20 cellular contexts compared by ENCODE assay signal in genomic region chr12:123598522-123598921, GRCh38. TPM values are rescaled to one million over a fixed set of nuclear protein-coding genes. Genes with fewer than 3 reads are reported as not detected.
DNase-seq lines count a peak whose midpoint lies in the region; ATAC-seq, FAIRE-seq and TF ChIP-seq lines count a peak whose summit lies in the region.
"Had no signal": no experiment of that assay in that cellular context is flagged by ENCODE, and none has a peak within 500 bp of the region (broad histone marks: within the 10 kb centered on the region; RNA-seq: fewer than 3 reads in every experiment).

No MANE protein-coding gene starts in this region.

- H3K4me1 ChIP-seq in OCI-LY1 (ENCODE audit: insufficient read depth, low read length, severe bottlenecking) (peaks cover 17% of the 10 kb centered on the region), GM12878 (ENCODE audit: control insufficient read depth, insufficient read depth, low read length) (peaks cover 4% of the 10 kb centered on the region; the same call in 1 of the 2 replicates), upper lobe of right lung (peaks cover 9% of the 10 kb centered on the region)

- SMC1A ChIA-PET in GM12878 (lab: Charles Lee; ENCODE audit: uncharacterized antibody, unreplicated experiment): interaction anchor here (0.7 to 0.9 kb wide), 2 partner anchors 21 to 233 kb away, joined by 3 read pairs; no protein-coding TSS in a partner anchor

- H4K20me1 ChIP-seq in OCI-LY1 (ENCODE audit: insufficient read depth, low read length) (no peaks in the 10 kb centered on the region), GM12878 (ENCODE audit: control insufficient read depth, insufficient read depth) (no peaks in the 10 kb centered on the region)

- RAD21 ChIA-PET in GM12878 (lab: Charles Lee; ENCODE audit: unreplicated experiment): interaction anchor here (1.2 kb wide), 1 partner anchor 14 kb away, joined by 4 read pairs; the partner anchor contains the start of gene TMED2

- H3K36me3 Mint-ChIP-seq in activated naive CD8-positive, alpha-beta T cell treated with anti-CD3 and anti-CD28 coated beads, Interleukin-2, amount 50 U/mL, for 24 hours (ENCODE audit: low read depth): peaks cover 36% of the 10 kb centered on the region
- peaks cover 32% of the 10 kb centered on the region for H3K36me3 Mint-ChIP-seq in activated naive CD8-positive, alpha-beta T cell treated with anti-CD3 and anti-CD28 coated beads for 36 hours

- CTCF ChIA-PET in GM12878 (lab: Yijun Ruan, JAX): interaction anchor here (1.0 to 1.1 kb wide), 2 partner anchors 12 to 15 kb away, joined by 3 read pairs; partner anchors contain the start of gene TMED2

- intact Hi-C loops in GM12878 (cut with micrococcal nuclease; ENCODE audit: unreplicated experiment): no loop called here
- intact Hi-C loops in upper lobe of right lung (cut with DNase I): no loop called here

- DNase-seq in activated naive CD8-positive, alpha-beta T cell treated with anti-CD3 and anti-CD28 coated beads, Interleukin-2, amount 50 U/mL, for 24 hours: no peak
- no peak for DNase-seq in activated naive CD8-positive, alpha-beta T cell treated with anti-CD3 and anti-CD28 coated beads for 36 hours
- DNase-seq in GM12878 (ENCODE audit: low read depth, low spot score): no peak
- DNase-seq in superior temporal gyrus (ENCODE audit: extremely low spot score): no peak
- no peak for DNase-seq in upper lobe of right lung
- DNase-seq: ACHN; CD8-positive, alpha-beta T cell; DND-41; GF-D8; Karpas-422; NCI-H1417; NCI-H1930; NCI-H2171 treated with DMSO at 0.1 percent for 48 hours; NCI-H82; RPMI8226 had no signal

- TF ChIP-seq RAD21 in GM12878 (IDR thresholded peaks at IDR 0.05; ENCODE audit: insufficient read depth, low read depth, low read length): no peak

- H3K79me2 ChIP-seq in OCI-LY1 (ENCODE audit: insufficient read depth, low read length) (peaks cover 16% of the 10 kb centered on the region), GM12878 (ENCODE audit: control insufficient read depth, insufficient read depth, low read length) (peaks cover 28% of the 10 kb centered on the region)

- TF ChIP-seq POLR2A in GM12878 (IDR thresholded peaks at IDR 0.05; ENCODE audit: low read depth, low read length): no peak

- no peaks in the 10 kb centered on the region for H3K27me3 ChIP-seq in OCI-LY1 (ENCODE audit: insufficient read depth, low read length)
- no peaks in the 10 kb centered on the region for H3K27me3 ChIP-seq in GM12878 (replicated peaks in 1 of 2; ENCODE audit: control insufficient read depth in 2 of 2, insufficient read depth in 2 of 2, low read length in 1 of 2)
- no peaks in the 10 kb centered on the region for H3K27me3 ChIP-seq in upper lobe of right lung
- H3K27me3 ChIP-seq: SJSA1 had no signal

- no peak overlapping the region for H3K9ac ChIP-seq in OCI-LY1 (ENCODE audit: low read length)
- no peak overlapping the region for H3K9ac ChIP-seq in GM12878 (ENCODE audit: control insufficient read depth, insufficient read depth, low read length)

- H3F3A ChIP-seq in OCI-LY1 (ENCODE audit: insufficient read depth, low read length): peaks cover 2% of the 10 kb centered on the region; the same call in 1 of the 2 replicates

- H2AFZ ChIP-seq in OCI-LY1 (ENCODE audit: low read length) (no peak overlapping the region), GM12878 (ENCODE audit: control insufficient read depth, low read depth, low read length) (no peak overlapping the region)

- POLR2A ChIA-PET in GM12878 (lab: Charles Lee): interaction anchor here (0.5 kb wide), 1 partner anchor 138 kb away, joined by 3 read pairs; no protein-coding TSS in a partner anchor

- H3K27me3 Mint-ChIP-seq in activated naive CD8-positive, alpha-beta T cell treated with anti-CD3 and anti-CD28 coated beads, Interleukin-2, amount 50 U/mL, for 24 hours: no peaks in the 10 kb centered on the region
- H3K27me3 Mint-ChIP-seq in activated naive CD8-positive, alpha-beta T cell treated with anti-CD3 and anti-CD28 coated beads for 36 hours: no peaks in the 10 kb centered on the region

- peak; percentile 86 for FAIRE-seq in GM12878 (lab: Jason Lieb, UNC)
- FAIRE-seq: D721Med, H54 had no signal

- H3K9me3 ChIP-seq in OCI-LY1 (ENCODE audit: low read length) (no peaks in the 10 kb centered on the region), GM12878 (replicated peaks; ENCODE audit: control insufficient read depth, insufficient read depth, low read length) (no peaks in the 10 kb centered on the region), upper lobe of right lung (no peaks in the 10 kb centered on the region)
- H3K9me3 ChIP-seq: SJSA1 had no signal

- H3K9me2 ChIP-seq in OCI-LY1 (ENCODE audit: low read depth, low read length): no peaks in the 10 kb centered on the region

- H3K36me3 ChIP-seq in OCI-LY1 (ENCODE audit: insufficient read depth, low read length) (peaks cover 48% of the 10 kb centered on the region), GM12878 (ENCODE audit: control insufficient read depth in 2 of 2, insufficient read depth in 2 of 2, low read length in 1 of 2) (peaks cover 2 to 11% of the 10 kb centered on the region in 2 experiments), upper lobe of right lung (peaks cover 53% of the 10 kb centered on the region)

- H3K4me1 Mint-ChIP-seq in activated naive CD8-positive, alpha-beta T cell treated with anti-CD3 and anti-CD28 coated beads, Interleukin-2, amount 50 U/mL, for 24 hours: peaks cover 28% of the 10 kb centered on the region
- peaks cover 15% of the 10 kb centered on the region for H3K4me1 Mint-ChIP-seq in activated naive CD8-positive, alpha-beta T cell treated with anti-CD3 and anti-CD28 coated beads for 36 hours

- ATAC-seq in activated naive CD8-positive, alpha-beta T cell treated with anti-CD3 and anti-CD28 coated beads, Interleukin-2, amount 50 U/mL, for 24 hours: no peak
- no peak for ATAC-seq in GM12878
- no peak for ATAC-seq in upper lobe of right lung
- ATAC-seq in HG03439 (IDR thresholded peaks at IDR 0.05; ENCODE audit: unreplicated experiment): no peak
- ATAC-seq: CD8-positive, alpha-beta T cell had no signal

- no peak overlapping the region for H3K4me2 ChIP-seq in OCI-LY1 (ENCODE audit: low read length)
- no peak overlapping the region for H3K4me2 ChIP-seq in GM12878 (ENCODE audit: control insufficient read depth, insufficient read depth)

- H3K4me3 ChIP-seq in OCI-LY1 (ENCODE audit: low read depth, low read length, poor library complexity, severe bottlenecking) (no peak overlapping the region), GM12878 (no peak overlapping the region), upper lobe of right lung (no peak overlapping the region)
- H3K4me3 ChIP-seq: SJSA1 had no signal

- TF ChIP-seq CTCF in OCI-LY1 (IDR thresholded peaks at IDR 0.05; ENCODE audit: low read length): no peak
- TF ChIP-seq CTCF in GM12878 (IDR thresholded peaks at IDR 0.05 in 2 of 3, conservative IDR thresholded peaks at IDR 0.05 in 1 of 3; ENCODE audit: control insufficient read depth in 2 of 3, extremely low read depth in 1 of 3, insufficient read depth in 1 of 3, low read depth in 3 of 3, low read length in 3 of 3): no peak
- TF ChIP-seq CTCF in upper lobe of right lung (IDR thresholded peaks at IDR 0.05): no peak

- peak overlapping the region; percentile 15 for H3K27ac ChIP-seq in OCI-LY1 (ENCODE audit: low read depth, low read length, poor library complexity, severe bottlenecking)
- no peak overlapping the region for H3K27ac ChIP-seq in GM12878 (ENCODE audit: control insufficient read depth, insufficient read depth)
- no peak overlapping the region for H3K27ac ChIP-seq in upper lobe of right lung
- H3K27ac ChIP-seq: SJSA1 had no signal

- 14% methylated on average over 3 of the region's 3 CpGs for WGBS in GM12878 (ENCODE audit: insufficient coverage, insufficient replicate concordance, low lambda C conversion rate, missing lambda C conversion rate)

- no peak overlapping the region for H3K4me3 Mint-ChIP-seq in activated naive CD8-positive, alpha-beta T cell treated with anti-CD3 and anti-CD28 coated beads, Interleukin-2, amount 50 U/mL, for 24 hours
- H3K4me3 Mint-ChIP-seq in activated naive CD8-positive, alpha-beta T cell treated with anti-CD3 and anti-CD28 coated beads for 36 hours: no peak overlapping the region

- peak overlapping the region; percentile 27 for H3K27ac Mint-ChIP-seq in activated naive CD8-positive, alpha-beta T cell treated with anti-CD3 and anti-CD28 coated beads, Interleukin-2, amount 50 U/mL, for 24 hours
- H3K27ac Mint-ChIP-seq in activated naive CD8-positive, alpha-beta T cell treated with anti-CD3 and anti-CD28 coated beads for 36 hours: no peak overlapping the region
- H3K27ac Mint-ChIP-seq: CD8-positive, alpha-beta T cell had no signal

- TF ChIP-seq EP300 in GM12878 (IDR thresholded peaks at IDR 0.05; ENCODE audit: borderline replicate concordance in 1 of 2, control insufficient read depth in 1 of 2, low read depth in 2 of 2, low read length in 2 of 2): no peak

- in situ Hi-C loops in GM12878 (cut with MboI): no loop called here

- no peaks in the 10 kb centered on the region for H3K9me3 Mint-ChIP-seq in activated naive CD8-positive, alpha-beta T cell treated with anti-CD3 and anti-CD28 coated beads, Interleukin-2, amount 50 U/mL, for 24 hours
- H3K9me3 Mint-ChIP-seq in activated naive CD8-positive, alpha-beta T cell treated with anti-CD3 and anti-CD28 coated beads for 36 hours: no peaks in the 10 kb centered on the region
- H3K9me3 Mint-ChIP-seq: CD8-positive, alpha-beta T cell had no signal

- BruUV-seq in GM12878 (replicated peaks; lab: Mats Ljungman, UMichigan): no TSS peak

RNA-seq across cellular contexts. Expression of gene DDX55, which starts 3.4 kb away (rescaled TPM):
- total RNA-seq in activated naive CD8-positive, alpha-beta T cell treated with anti-CD3 and anti-CD28 coated beads for 36 hours: 10 to 100 TPM; 55.3 to 56.7 TPM
- total RNA-seq in GM12878 (2013; cell fraction: nucleolus; rRNA removed): 80.1 and 88.6 TPM in 2 replicates
- 31.6 and 40.1 TPM in 2 replicates for total RNA-seq in GM12878 (2014; rRNA removed)
- total RNA-seq in GM12878 (2014; rRNA removed; fragmentation: Illumina TruSeq; extraction: Trizol): 33.5 and 34.5 TPM in 2 replicates
- 26.8 and 30.2 TPM in 2 replicates for total RNA-seq in GM12878 (2021)
- 23.8 TPM for polyA plus RNA-seq in GM12878 (2011; ENCODE audit: low read depth)
- polyA plus RNA-seq in GM12878 (2011; rRNA removed): 32.3 and 37.1 TPM in 2 replicates
- 26.3 and 33.5 TPM in 2 replicates for polyA plus RNA-seq in GM12878 (2011; cell fraction: cytosol; rRNA removed)
- polyA plus RNA-seq in GM12878 (2011; cell fraction: nucleus; rRNA removed): 56.0 and 64.1 TPM in 2 replicates
- 20.7 and 23.1 TPM in 2 replicates for polyA plus RNA-seq in GM12878 (2012)
- polyA plus RNA-seq in GM12878 (2014; fragmentation: Illumina TruSeq; extraction: Trizol): 38.5 and 42.8 TPM in 2 replicates
- polyA plus RNA-seq in GM12878 (2014; fragmentation: Nextera tagmentation; extraction: Ambion mirVana): 1 to 10 TPM; 4.5 to 8.9 TPM
- 34.2 and 37.6 TPM in 2 replicates for polyA plus RNA-seq in GM12878 (2014; rRNA removed)
- polyA plus RNA-seq in GM12878 (2016; fragmentation: Nextera tagmentation; extraction: Ambion mirVana): 10 to 100 TPM; 41.5 to 42.4 TPM
- 23.1 and 30.3 TPM in 2 replicates for polyA minus RNA-seq in GM12878 (2011; rRNA and poly(A)+ RNA removed)
- 10.8 and 22.2 TPM in 2 replicates for polyA minus RNA-seq in GM12878 (2011; cell fraction: cytosol; rRNA and poly(A)+ RNA removed)
- 19.6 and 30.9 TPM in 2 replicates for polyA minus RNA-seq in GM12878 (2011; cell fraction: nucleus; rRNA and poly(A)+ RNA removed)
- total RNA-seq in upper lobe of right lung: 20.2 TPM

RNA-seq across cellular contexts. Expression of gene TMED2, which starts 14.2 kb away (rescaled TPM):
- 100 to 1,000 TPM; 177 to 180 TPM for total RNA-seq in activated naive CD8-positive, alpha-beta T cell treated with anti-CD3 and anti-CD28 coated beads for 36 hours
- total RNA-seq in GM12878 (2013; cell fraction: nucleolus; rRNA removed): 71.9 and 72.5 TPM in 2 replicates
- total RNA-seq in GM12878 (2014; rRNA removed) (139 and 159 TPM in 2 replicates), GM12878 (2014; rRNA removed; fragmentation: Illumina TruSeq; extraction: Trizol) (148 and 158 TPM in 2 replicates), GM12878 (2021) (164 and 170 TPM in 2 replicates), upper lobe of right lung (200 TPM)
- 73.7 TPM for polyA plus RNA-seq in GM12878 (2011; ENCODE audit: low read depth)
- polyA plus RNA-seq in GM12878 (2011; rRNA removed) (111 and 160 TPM in 2 replicates), GM12878 (2014; fragmentation: Illumina TruSeq; extraction: Trizol) (146 and 175 TPM in 2 replicates), GM12878 (2014; fragmentation: Nextera tagmentation; extraction: Ambion mirVana) (100 to 1,000 TPM in 1 of 2 experiments, 10 to 100 TPM in 1; 60.1 to 133 TPM), GM12878 (2014; rRNA removed) (102 and 109 TPM in 2 replicates), GM12878 (2016; fragmentation: Nextera tagmentation; extraction: Ambion mirVana) (100 to 1,000 TPM; 347 to 371 TPM)
- polyA plus RNA-seq in GM12878 (2011; cell fraction: cytosol; rRNA removed): 47.5 and 53.6 TPM in 2 replicates
- 23.8 and 25.2 TPM in 2 replicates for polyA plus RNA-seq in GM12878 (2011; cell fraction: nucleus; rRNA removed)
- 110 and 159 TPM in 2 replicates for polyA plus RNA-seq in GM12878 (2012)
- polyA minus RNA-seq in GM12878 (2011; rRNA and poly(A)+ RNA removed): 67.5 and 79.1 TPM in 2 replicates
- 39.6 and 47.3 TPM in 2 replicates for polyA minus RNA-seq in GM12878 (2011; cell fraction: cytosol; rRNA and poly(A)+ RNA removed)
- polyA minus RNA-seq in GM12878 (2011; cell fraction: nucleus; rRNA and poly(A)+ RNA removed): 16.3 and 20.4 TPM in 2 replicates

RNA-seq across cellular contexts. Expression of gene EIF2B1, which starts 35.0 kb away (rescaled TPM):
- total RNA-seq in activated naive CD8-positive, alpha-beta T cell treated with anti-CD3 and anti-CD28 coated beads for 36 hours: 10 to 100 TPM; 89.8 to 93.5 TPM
- 81.5 and 99.4 TPM in 2 replicates for total RNA-seq in GM12878 (2013; cell fraction: nucleolus; rRNA removed)
- 46.8 and 50.7 TPM in 2 replicates for total RNA-seq in GM12878 (2014; rRNA removed)
- total RNA-seq in GM12878 (2014; rRNA removed; fragmentation: Illumina TruSeq; extraction: Trizol): 39.5 and 40.9 TPM in 2 replicates
- total RNA-seq in GM12878 (2021): 60.8 and 63.8 TPM in 2 replicates
- 32.3 TPM for polyA plus RNA-seq in GM12878 (2011; ENCODE audit: low read depth)
- polyA plus RNA-seq in GM12878 (2011; rRNA removed): 44.6 and 47.9 TPM in 2 replicates
- 43.0 and 47.3 TPM in 2 replicates for polyA plus RNA-seq in GM12878 (2011; cell fraction: cytosol; rRNA removed)
- 136 and 161 TPM in 2 replicates for polyA plus RNA-seq in GM12878 (2011; cell fraction: nucleus; rRNA removed)
- 32.1 and 36.8 TPM in 2 replicates for polyA plus RNA-seq in GM12878 (2012)
- 65.7 and 75.4 TPM in 2 replicates for polyA plus RNA-seq in GM12878 (2014; fragmentation: Illumina TruSeq; extraction: Trizol)
- 10 to 100 TPM; 17.6 to 25.9 TPM for polyA plus RNA-seq in GM12878 (2014; fragmentation: Nextera tagmentation; extraction: Ambion mirVana)
- 49.9 and 50.3 TPM in 2 replicates for polyA plus RNA-seq in GM12878 (2014; rRNA removed)
- polyA plus RNA-seq in GM12878 (2016; fragmentation: Nextera tagmentation; extraction: Ambion mirVana): 100 to 1,000 TPM; 111 to 131 TPM
- polyA minus RNA-seq in GM12878 (2011; rRNA and poly(A)+ RNA removed): 17.9 and 22.5 TPM in 2 replicates
- polyA minus RNA-seq in GM12878 (2011; cell fraction: cytosol; rRNA and poly(A)+ RNA removed): 9.2 and 11.7 TPM in 2 replicates
- 17.9 and 23.2 TPM in 2 replicates for polyA minus RNA-seq in GM12878 (2011; cell fraction: nucleus; rRNA and poly(A)+ RNA removed)
- total RNA-seq in upper lobe of right lung: 40.0 TPM

RNA-seq across cellular contexts. Expression of gene GTF2H3, which starts 35.1 kb away (rescaled TPM):
- 10 to 100 TPM; 95.9 TPM for total RNA-seq in activated naive CD8-positive, alpha-beta T cell treated with anti-CD3 and anti-CD28 coated beads for 36 hours
- total RNA-seq in GM12878 (2013; cell fraction: nucleolus; rRNA removed): 45.5 and 55.4 TPM in 2 replicates
- total RNA-seq in GM12878 (2014; rRNA removed): 31.5 and 49.0 TPM in 2 replicates
- total RNA-seq in GM12878 (2014; rRNA removed; fragmentation: Illumina TruSeq; extraction: Trizol): 42.0 and 42.2 TPM in 2 replicates
- 38.9 and 40.0 TPM in 2 replicates for total RNA-seq in GM12878 (2021)
- 18.8 TPM for polyA plus RNA-seq in GM12878 (2011; ENCODE audit: low read depth)
- polyA plus RNA-seq in GM12878 (2011; rRNA removed): 52.2 and 67.2 TPM in 2 replicates
- 24.4 and 39.0 TPM in 2 replicates for polyA plus RNA-seq in GM12878 (2011; cell fraction: cytosol; rRNA removed)
- polyA plus RNA-seq in GM12878 (2011; cell fraction: nucleus; rRNA removed): 14.9 and 15.0 TPM in 2 replicates
- 26.0 and 28.0 TPM in 2 replicates for polyA plus RNA-seq in GM12878 (2012)
- polyA plus RNA-seq in GM12878 (2014; fragmentation: Illumina TruSeq; extraction: Trizol): 62.9 and 78.8 TPM in 2 replicates
- 10 to 100 TPM; 20.6 to 31.1 TPM for polyA plus RNA-seq in GM12878 (2014; fragmentation: Nextera tagmentation; extraction: Ambion mirVana)
- 25.2 and 25.8 TPM in 2 replicates for polyA plus RNA-seq in GM12878 (2014; rRNA removed)
- polyA plus RNA-seq in GM12878 (2016; fragmentation: Nextera tagmentation; extraction: Ambion mirVana): 10 to 100 TPM; 33.9 to 35.6 TPM
- 46.7 and 59.5 TPM in 2 replicates for polyA minus RNA-seq in GM12878 (2011; rRNA and poly(A)+ RNA removed)
- polyA minus RNA-seq in GM12878 (2011; cell fraction: cytosol; rRNA and poly(A)+ RNA removed): 11.0 and 17.0 TPM in 2 replicates
- 10.6 and 12.5 TPM in 2 replicates for polyA minus RNA-seq in GM12878 (2011; cell fraction: nucleus; rRNA and poly(A)+ RNA removed)
- 21.8 TPM for total RNA-seq in upper lobe of right lung
